In genomic region chr2:216551234-216551633, GRCh38 we compare ENCODE assay signal across 11 cellular contexts. TPM values are rescaled to one million over a fixed set of nuclear protein-coding genes. Genes with fewer than 3 reads are reported as not detected.
A peak's percentile ranks its signal among the peaks of the same experiment; 100 is the strongest.
DNase-seq lines count a peak whose midpoint lies in the region; ATAC-seq, FAIRE-seq and TF ChIP-seq lines count a peak whose summit lies in the region.
"Had no signal": no experiment of that assay in that cellular context is flagged by ENCODE, and none has a peak within 500 bp of the region (broad histone marks: within the 10 kb centered on the region; RNA-seq: fewer than 3 reads in every experiment).

No MANE protein-coding gene starts in this region.

- no peak for TF ChIP-seq POLR2A in HepG2 (IDR thresholded peaks at IDR 0.05; ENCODE audit: insufficient read depth in 1 of 2, low read depth in 2 of 2, low read length in 2 of 2)
- TF ChIP-seq POLR2A in right lobe of liver (IDR thresholded peaks at IDR 0.05), result no peak

- H3K27me3 ChIP-seq in HepG2 (ENCODE audit: control insufficient read depth in 1 of 2, insufficient read depth in 2 of 2, low read length in 2 of 2), result no peaks in the 10 kb centered on the region
- no peaks in the 10 kb centered on the region for H3K27me3 ChIP-seq in right lobe of liver
- no peaks in the 10 kb centered on the region for H3K27me3 ChIP-seq in brain microvascular endothelial cell (replicated peaks)
- no peaks in the 10 kb centered on the region for H3K27me3 ChIP-seq in HAP-1 (ENCODE audit: low read depth)
- H3K27me3 ChIP-seq: vagina had no signal

- TF ChIP-seq EP300 in HepG2 (IDR thresholded peaks at IDR 0.05; ENCODE audit: low read depth in 2 of 2, low read length in 2 of 2) (no peak), HepG2 (CRISPR knock-in tag; IDR thresholded peaks at IDR 0.05; ENCODE audit: borderline replicate concordance) (no peak)

- BruUV-seq in HepG2 (replicated peaks; lab: Mats Ljungman, UMichigan), result no TSS peak

- H3K4me3 ChIP-seq in HepG2 (replicated peaks in 1 of 3; ENCODE audit: insufficient read depth in 1 of 3, low read depth in 2 of 3, low read length in 3 of 3), result no peak overlapping the region
- no peak overlapping the region for H3K4me3 ChIP-seq in right lobe of liver
- no peak overlapping the region for H3K4me3 ChIP-seq in brain microvascular endothelial cell (ENCODE audit: low read depth, low read length)
- no peak overlapping the region for H3K4me3 ChIP-seq in HAP-1
- H3K4me3 ChIP-seq: vagina had no signal

- WGBS in HepG2 (ENCODE audit: low lambda C conversion rate), result 39% methylated on average over 4 of the region's 4 CpGs
- 72% methylated on average over 2 of the region's 4 CpGs for WGBS in right lobe of liver (ENCODE audit: insufficient coverage, low coverage, low lambda C conversion rate, missing lambda C conversion rate)

- CTCF ChIA-PET in HepG2 (lab: Yijun Ruan, JAX; ENCODE audit: low intra/inter-chr PET ratio, low total read pairs), result no interaction called here

- H3K4me1 ChIP-seq in HepG2 (ENCODE audit: insufficient read depth, low read length) (peaks cover 52% of the 10 kb centered on the region), right lobe of liver (no peaks in the 10 kb centered on the region), HAP-1 (no peaks in the 10 kb centered on the region)

- no peaks in the 10 kb centered on the region for H3K36me3 ChIP-seq in HepG2 (replicated peaks in 1 of 2; ENCODE audit: control insufficient read depth in 1 of 2, insufficient read depth in 2 of 2, low read length in 2 of 2)
- no peaks in the 10 kb centered on the region for H3K36me3 ChIP-seq in right lobe of liver
- no peaks in the 10 kb centered on the region for H3K36me3 ChIP-seq in brain microvascular endothelial cell (replicated peaks)
- no peaks in the 10 kb centered on the region for H3K36me3 ChIP-seq in HAP-1 (replicated peaks)
- H3K36me3 ChIP-seq: vagina had no signal

- H3K9me3 ChIP-seq in HepG2 (ENCODE audit: low read length) (no peaks in the 10 kb centered on the region), right lobe of liver (no peaks in the 10 kb centered on the region), HAP-1 (no peaks in the 10 kb centered on the region)
- H3K9me3 ChIP-seq: vagina had no signal

- peak; percentile 41 for DNase-seq in HepG2 (ENCODE audit: low spot score)
- no peak for DNase-seq in right lobe of liver
- peak; percentile 58 for DNase-seq in brain microvascular endothelial cell
- DNase-seq in left colon, result peak; percentile 33 to 46
- DNase-seq in HAP-1 (ENCODE audit: low spot score in 2 of 2), result no peak
- no peak for DNase-seq in DMS114 treated with DMSO at 0.1 percent for 48 hours (lab: John Stamatoyannopoulos, UW; ENCODE audit: unreplicated experiment)
- DNase-seq: activated CD8-positive, alpha-beta T cell treated with anti-CD3 and anti-CD28 coated beads for 36 hours; activated naive CD8-positive, alpha-beta T cell treated with anti-CD3 and anti-CD28 coated beads for 36 hours had no signal

- no peak overlapping the region for H2AFZ ChIP-seq in HepG2 (ENCODE audit: low read length)

- no peak overlapping the region for H3K4me2 ChIP-seq in HepG2 (ENCODE audit: low read depth, low read length)

- POLR2A ChIA-PET in HepG2 (lab: Yijun Ruan, JAX), result interaction anchor here (1.6 kb wide), 1 partner anchor 21 kb away, joined by 4 read pairs; no protein-coding TSS in a partner anchor

- H3K27ac ChIP-seq in HepG2 (ENCODE audit: extremely low read length, insufficient read depth, low read length) (no peak overlapping the region), right lobe of liver (no peak overlapping the region), brain microvascular endothelial cell (peak overlapping the region; percentile 79)
- H3K27ac ChIP-seq: vagina had no signal

- TF ChIP-seq RAD21 in HepG2 (CRISPR knock-in tag; IDR thresholded peaks at IDR 0.05), result no peak

- in situ Hi-C loops in HepG2 (cut with HindIII; ENCODE audit: extremely low pct_ligation_motif_present, low pct_unique_long_range_greater_than_20kb) (no loop called here), brain microvascular endothelial cell (cut with HindIII; ENCODE audit: low pct_ligation_motif_present, low sequenced_read_pairs) (no loop called here), HAP-1 (cut with MboI; ENCODE audit: low sequenced_read_pairs) (no loop called here)

- intact Hi-C loops in HepG2 (cut with micrococcal nuclease; ENCODE audit: unreplicated experiment), result no loop called here
- intact Hi-C loops in right lobe of liver (cut with DNase I), result no loop called here
- intact Hi-C loops in left colon (cut with DNase I, micrococcal nuclease), result no loop called here

- no peak for ATAC-seq in HepG2
- ATAC-seq in right lobe of liver, result no peak
- ATAC-seq in left colon, result peak; percentile 76
- no peak for ATAC-seq in GM18520 (IDR thresholded peaks at IDR 0.05; ENCODE audit: unreplicated experiment)
- ATAC-seq in HG03196 (IDR thresholded peaks at IDR 0.05; ENCODE audit: unreplicated experiment), result no peak
- ATAC-seq: activated CD8-positive, alpha-beta T cell treated with anti-CD3 and anti-CD28 coated beads for 36 hours had no signal

- H4K20me1 ChIP-seq in HepG2 (ENCODE audit: insufficient read depth, low read length), result no peaks in the 10 kb centered on the region

- no peaks in the 10 kb centered on the region for H3K79me2 ChIP-seq in HepG2 (ENCODE audit: insufficient read depth, low read length)

- TF ChIP-seq CTCF in HepG2 (CRISPR knock-in tag; IDR thresholded peaks at IDR 0.05) (no peak), right lobe of liver (IDR thresholded peaks at IDR 0.05) (no peak), brain microvascular endothelial cell (IDR thresholded peaks at IDR 0.05; ENCODE audit: low read depth, low read length, missing control alignments) (no peak)

- no peak for FAIRE-seq in HepG2 (lab: Jason Lieb, UNC)

- no peak overlapping the region for H3K9ac ChIP-seq in HepG2 (ENCODE audit: insufficient read depth, low read depth, low read length)

TF ChIP-seq in HepG2, 621 proteins besides CTCF, POLR2A, EP300 and RAD21:
- no peak for TF ChIP-seq NFYC (CRISPR knock-in tag; IDR thresholded peaks at IDR 0.05)
- TF ChIP-seq ARID5B (CRISPR knock-in tag; IDR thresholded peaks at IDR 0.05), result peak; percentile 41; the same call in 1 of the 2 replicates

RNA-seq across cellular contexts. Expression of gene RPL37A, which starts 52.6 kb away (rescaled TPM):
- total RNA-seq in HepG2 (2016; rRNA removed; fragmentation: Illumina TruSeq; extraction: Trizol), result 6,902 and 7,071 TPM in 2 replicates
- 11,484 and 12,287 TPM in 2 replicates for total RNA-seq in HepG2 (2016; cell fraction: cytosol; rRNA removed; fragmentation: Illumina TruSeq; extraction: Trizol; ENCODE audit: low read depth)
- total RNA-seq in HepG2 (2016; cell fraction: insoluble cytoplasmic fraction; rRNA removed; fragmentation: Illumina TruSeq; extraction: Trizol), result 6,918 and 7,424 TPM in 2 replicates
- total RNA-seq in HepG2 (2016; cell fraction: membrane; rRNA removed; fragmentation: Illumina TruSeq; extraction: Trizol), result 16,795 and 17,457 TPM in 2 replicates
- 2,427 and 2,707 TPM in 2 replicates for total RNA-seq in HepG2 (2016; cell fraction: nucleus; rRNA removed; fragmentation: Illumina TruSeq; extraction: Trizol)
- polyA plus RNA-seq in HepG2 (2011; rRNA removed), result 7,317 and 7,910 TPM in 2 replicates
- 3,435 and 3,576 TPM in 2 replicates for polyA plus RNA-seq in HepG2 (2011; cell fraction: cytosol; rRNA removed)
- 934 and 1,174 TPM in 2 replicates for polyA plus RNA-seq in HepG2 (2011; cell fraction: nucleus; rRNA removed)
- polyA plus RNA-seq in HepG2 (2012), result 7,692 and 8,090 TPM in 2 replicates
- 11,969 and 13,234 TPM in 2 replicates for polyA plus RNA-seq in HepG2 (2016; cell fraction: cytosol; fragmentation: Illumina TruSeq; extraction: Trizol; ENCODE audit: low read depth)
- 6,005 and 6,067 TPM in 2 replicates for polyA plus RNA-seq in HepG2 (2016; cell fraction: insoluble cytoplasmic fraction; fragmentation: Illumina TruSeq; extraction: Trizol; ENCODE audit: low read depth)
- polyA plus RNA-seq in HepG2 (2016; cell fraction: membrane; fragmentation: Illumina TruSeq; extraction: Trizol; ENCODE audit: low read depth), result 14,650 and 14,956 TPM in 2 replicates
- 4,147 and 4,271 TPM in 2 replicates for polyA plus RNA-seq in HepG2 (2016; cell fraction: nucleus; fragmentation: Illumina TruSeq; extraction: Trizol; ENCODE audit: insufficient read depth, low read depth)
- polyA minus RNA-seq in HepG2 (2011; rRNA and poly(A)+ RNA removed; ENCODE audit: low replicate concordance), result 537 and 682 TPM in 2 replicates
- polyA minus RNA-seq in HepG2 (2011; cell fraction: cytosol; rRNA and poly(A)+ RNA removed), result 1,971 TPM in 2 replicates
- polyA minus RNA-seq in HepG2 (2011; cell fraction: nucleus; rRNA and poly(A)+ RNA removed), result 601 and 721 TPM in 2 replicates
- 100 to 1,000 TPM; 383 to 894 (median 710) TPM for total RNA-seq in right lobe of liver
- total RNA-seq in left colon, result 1,000 to 10,000 TPM; 1,768 to 1,865 TPM

Comparison
In these comparisons a context has a peak if more than half of its experiments do, and no peak if none do; other contexts are left out.
1. DNase-seq: peak in HepG2 (single experiment), brain microvascular endothelial cell (single experiment) and left colon (2 of 2); none in right lobe of liver (0 of 3), HAP-1 (0 of 2) and DMS114 treated with DMSO at 0.1 percent for 48 hours (single experiment).